ENCODE assay signal across 14 cellular contexts in genomic region chr7:39645482-39646407, GRCh38.
"Had no signal": no experiment of that assay in that cellular context is flagged by ENCODE, and none has a peak within 500 bp of the region (broad histone marks: within the 10 kb centered on the region; RNA-seq: fewer than 3 reads in every experiment).

No MANE protein-coding gene starts in this region.

- H3K4me3 ChIP-seq: cardiac muscle cell, hepatocyte, left lung, thyroid gland had no signal

- H3K27ac ChIP-seq: cardiac muscle cell, hepatocyte, left lung, thyroid gland had no signal

- H3K9me3 ChIP-seq: left lung, thyroid gland had no signal

- H3K27ac Mint-ChIP-seq: activated T-helper 1 cell treated with anti-CD3 and anti-CD28 coated beads, Interleukin-12 subunit alpha, Interleukin-12 subunit beta, Interleukin-2, Interleukin-4 antibody, amounts not matched to agents 30 ng/mL and 10 ng/mL and 1 ng/mL, durations not matched to agents 14 hours and 24 hours and 36 hours; T-helper 2 cell treated with Interferon-gamma antibody and Interleukin-4, amounts not matched to agents 5 μg/mL and 100 μg/mL, for 36 hours had no signal

- DNase-seq: activated naive CD4-positive, alpha-beta T cell; erythroblast; left lung; mesenchymal stem cell; naive thymus-derived CD8-positive, alpha-beta T cell; thyroid gland had no signal

- H3K4me3 Mint-ChIP-seq: activated T-helper 1 cell treated with anti-CD3 and anti-CD28 coated beads, Interleukin-12 subunit alpha, Interleukin-12 subunit beta, Interleukin-2, Interleukin-4 antibody, amounts not matched to agents 30 ng/mL and 10 ng/mL and 1 ng/mL, durations not matched to agents 14 hours and 24 hours and 36 hours; T-helper 2 cell treated with Interferon-gamma antibody and Interleukin-4, amounts not matched to agents 5 μg/mL and 100 μg/mL, for 36 hours had no signal

- FAIRE-seq: colon, keratinocyte had no signal

- ATAC-seq: activated CD4-positive, CD25-positive, alpha-beta regulatory T cell treated with anti-CD3 and anti-CD28 coated beads, Interleukin-2, amount 50 U/mL, for 24 hours; left lung; naive thymus-derived CD8-positive, alpha-beta T cell; sciatic nerve had no signal

- H3K27me3 Mint-ChIP-seq: naive thymus-derived CD8-positive, alpha-beta T cell had no signal

- H3K27me3 ChIP-seq: cardiac muscle cell, hepatocyte, left lung, thyroid gland had no signal

- H3K9me3 Mint-ChIP-seq: activated T-helper 1 cell treated with anti-CD3 and anti-CD28 coated beads, Interleukin-12 subunit alpha, Interleukin-12 subunit beta, Interleukin-2, Interleukin-4 antibody, amounts not matched to agents 30 ng/mL and 10 ng/mL and 1 ng/mL, durations not matched to agents 14 hours and 24 hours and 36 hours; naive thymus-derived CD8-positive, alpha-beta T cell; T-helper 2 cell treated with Interferon-gamma antibody and Interleukin-4, amounts not matched to agents 5 μg/mL and 100 μg/mL, for 36 hours had no signal

- H3K4me1 ChIP-seq: thyroid gland had no signal
